Comparison of ENCODE assay signal across 8 cellular contexts in genomic region chr19:34241513-34242337, GRCh38. TPM values are rescaled to one million over a fixed set of nuclear protein-coding genes. Genes with fewer than 3 reads are reported as not detected.
DNase-seq lines count a peak whose midpoint lies in the region; ATAC-seq and TF ChIP-seq lines count a peak whose summit lies in the region.

No MANE protein-coding gene starts in this region.

- POLR2A ChIA-PET in HEK293 (lab: Yijun Ruan, JAX): interaction anchor here (0.9 to 1.3 kb wide), 2 partner anchors 9 to 24 kb away, joined by 4 to 6 read pairs; no protein-coding TSS in a partner anchor

- H3K4me1 ChIP-seq in BE2C (no peaks in the 10 kb centered on the region), HEK293 (ENCODE audit: control insufficient read depth, insufficient read depth, low read length) (peaks cover 16% of the 10 kb centered on the region), NT2/D1 (ENCODE audit: insufficient read depth, insufficient read length) (no peaks in the 10 kb centered on the region), foreskin keratinocyte (no peaks in the 10 kb centered on the region)

- TF ChIP-seq CTCF in BE2C (IDR thresholded peaks at IDR 0.05; ENCODE audit: low read depth, low read length): peak; percentile 34; the same call in 1 of the 2 replicates
- peak; percentile 74 for TF ChIP-seq CTCF in HEK293 (tag by site-specific recombination; IDR thresholded peaks at IDR 0.05)
- TF ChIP-seq CTCF in foreskin keratinocyte (conservative IDR thresholded peaks at IDR 0.05): peak; percentile 67

- H3K36me3 ChIP-seq in BE2C (no peaks in the 10 kb centered on the region), HEK293 (ENCODE audit: control insufficient read depth in 2 of 2, insufficient read depth in 1 of 2, low read length in 2 of 2) (peaks cover 0 to 32% of the 10 kb centered on the region in 2 experiments; a peak in 2 of 3 replicates), NT2/D1 (ENCODE audit: insufficient read depth, insufficient read length, low read length) (no peaks in the 10 kb centered on the region)

- H3K9ac ChIP-seq in NT2/D1 (ENCODE audit: insufficient read length, low read depth): peak overlapping the region; percentile 32

- ATAC-seq in foreskin keratinocyte (peak; percentile 86), HG02798 (IDR thresholded peaks at IDR 0.05; ENCODE audit: poor library complexity, unreplicated experiment) (no peak), HG02981 (IDR thresholded peaks at IDR 0.05; ENCODE audit: unreplicated experiment) (no peak)

- DNase-seq in BE2C: peak; percentile 37
- no peak for DNase-seq in NT2/D1 (ENCODE audit: low read depth, low spot score)
- no peak for DNase-seq in foreskin keratinocyte
- no peak for DNase-seq in COLO829 (ENCODE audit: low spot score)
- no peak for DNase-seq in stimulated activated CD4-positive, alpha-beta T cell treated with anti-CD3 and anti-CD28 coated beads, Interleukin-2, amount 100 ng/mL, for 48 hours

- CTCF ChIA-PET in HEK293 (lab: Yijun Ruan, JAX): interaction anchor here (0.6 to 2.8 kb wide), 8 partner anchors 9 to 96 kb away, joined by 3 to 9 read pairs (median 4); no protein-coding TSS in a partner anchor

- H3K4me3 ChIP-seq in BE2C (ENCODE audit: low read depth, low read length) (no peak overlapping the region), HEK293 (ENCODE audit: low read depth, low read length) (no peak overlapping the region), NT2/D1 (ENCODE audit: insufficient read length, low read depth) (no peak overlapping the region)

- H3K27ac ChIP-seq in HEK293 (ENCODE audit: extremely low read depth, low read depth, low read length): no peak overlapping the region
- no peak overlapping the region for H3K27ac ChIP-seq in foreskin keratinocyte

- H3K9me3 ChIP-seq in BE2C (no peaks in the 10 kb centered on the region), HEK293 (ENCODE audit: control insufficient read depth, insufficient read depth, low read depth, low read length) (no peaks in the 10 kb centered on the region), NT2/D1 (ENCODE audit: insufficient read depth, low read length) (no peaks in the 10 kb centered on the region)

- no peaks in the 10 kb centered on the region for H3K27me3 ChIP-seq in BE2C
- H3K27me3 ChIP-seq in NT2/D1 (ENCODE audit: insufficient read depth, insufficient read length): no peaks in the 10 kb centered on the region
- no peaks in the 10 kb centered on the region for H3K27me3 ChIP-seq in foreskin keratinocyte

TF ChIP-seq in HEK293, 187 proteins besides CTCF, POLR2A, EP300 and RAD21:
- TF ChIP-seq SP7 (tag by site-specific recombination; IDR thresholded peaks at IDR 0.05) (peak; percentile 89), WT1 (tag by site-specific recombination; IDR thresholded peaks at IDR 0.05) (no peak), ZNF121 (tag by site-specific recombination; IDR thresholded peaks at IDR 0.05) (peak; percentile 97), ZNF362 (tag by site-specific recombination; IDR thresholded peaks at IDR 0.05) (peak; percentile 58; the same call in 1 of the 2 replicates), PRDM10 (tag by site-specific recombination; IDR thresholded peaks at IDR 0.05) (peak; percentile 70), ZNF514 (tag by site-specific recombination; IDR thresholded peaks at IDR 0.05) (no peak), ZNF19 (tag by site-specific recombination; IDR thresholded peaks at IDR 0.05; ENCODE audit: low read depth) (no peak), ZIC2 (tag by site-specific recombination; IDR thresholded peaks at IDR 0.05) (peak; percentile 50), SCRT1 (tag by site-specific recombination; IDR thresholded peaks at IDR 0.05; ENCODE audit: borderline replicate concordance) (peak; percentile 90), ZNF610 (tag by site-specific recombination; IDR thresholded peaks at IDR 0.05; ENCODE audit: borderline replicate concordance) (peak; percentile 24; the same call in 1 of the 2 replicates), SCRT2 (tag by site-specific recombination; IDR thresholded peaks at IDR 0.05) (peak; percentile 58), ZBTB20 (tag by site-specific recombination; IDR thresholded peaks at IDR 0.05) (0 out of 2 replicates have a peak, but pooled peaks have one; percentile 0), REPIN1 (tag by site-specific recombination; IDR thresholded peaks at IDR 0.05; ENCODE audit: low read depth) (peak; percentile 54; the same call in 1 of the 2 replicates), ZNF335 (tag by site-specific recombination; conservative IDR thresholded peaks at IDR 0.05) (peak; percentile 42; the same call in 1 of the 2 replicates)

RNA-seq across cellular contexts. Expression of gene GARRE1, which starts 12.6 kb away (rescaled TPM):
- polyA plus RNA-seq in BE2C (2012; ENCODE audit: insufficient read depth, insufficient read length, low read depth): 13.4 TPM
- 9.9 and 11.1 TPM in 2 replicates for total RNA-seq in foreskin keratinocyte
- 2.1 and 2.4 TPM in 2 replicates for polyA plus RNA-seq in foreskin keratinocyte
